ENCODE assay signal across 8 cellular contexts in genomic region chr5:40798856-40799210, GRCh38. TPM values are rescaled to one million over a fixed set of nuclear protein-coding genes. Genes with fewer than 3 reads are reported as not detected.
DNase-seq lines count a peak whose midpoint lies in the region; ATAC-seq and TF ChIP-seq lines count a peak whose summit lies in the region.

No MANE protein-coding gene starts in this region.

- H3K27me3 Mint-ChIP-seq in Calu3 (ENCODE audit: unreplicated experiment) (no peaks in the 10 kb centered on the region), progenitor cell of endocrine pancreas (no peaks in the 10 kb centered on the region)

- H3K9me3 ChIP-seq in SJCRH30 (replicated peaks) (no peaks in the 10 kb centered on the region), esophagus muscularis mucosa (no peaks in the 10 kb centered on the region)

- BruUV-seq in Calu3 (replicated peaks; lab: Mats Ljungman, UMichigan): no TSS peak

- H3K4me1 ChIP-seq in SJCRH30 (peaks cover 6% of the 10 kb centered on the region), esophagus muscularis mucosa (peaks cover 6 to 39% (median 34%) of the 10 kb centered on the region in 4 donors)

- 6% methylated on average over 4 of the region's 4 CpGs for WGBS in esophagus muscularis mucosa

- intact Hi-C loops in Calu3 (cut with micrococcal nuclease; ENCODE audit: unreplicated experiment): no loop called here
- intact Hi-C loops in esophagus muscularis mucosa (cut with DNase I): no loop called here

- H3K9me3 Mint-ChIP-seq in Calu3 (ENCODE audit: low read depth, unreplicated experiment): no peaks in the 10 kb centered on the region
- no peaks in the 10 kb centered on the region for H3K9me3 Mint-ChIP-seq in progenitor cell of endocrine pancreas (ENCODE audit: low read depth)

- no peak for TF ChIP-seq CTCF in Calu3 (IDR thresholded peaks at IDR 0.05; ENCODE audit: unreplicated experiment)
- no peak for TF ChIP-seq CTCF in esophagus muscularis mucosa (IDR thresholded peaks at IDR 0.05)
- no peak for TF ChIP-seq CTCF in progenitor cell of endocrine pancreas (IDR thresholded peaks at IDR 0.05; ENCODE audit: unreplicated experiment)

- no peak for TF ChIP-seq EP300 in esophagus muscularis mucosa (IDR thresholded peaks at IDR 0.05)

- ATAC-seq in GM19452 (IDR thresholded peaks at IDR 0.05; ENCODE audit: unreplicated experiment) (no peak), GM21423 (IDR thresholded peaks at IDR 0.05; ENCODE audit: unreplicated experiment) (no peak)

- H3K4me3 ChIP-seq in SJCRH30 (peak overlapping the region; percentile 94), esophagus muscularis mucosa (peak overlapping the region; percentile 96 to 99 (median 98))

- H3K36me3 Mint-ChIP-seq in Calu3 (ENCODE audit: insufficient read depth, unreplicated experiment) (peaks cover 41% of the 10 kb centered on the region), progenitor cell of endocrine pancreas (ENCODE audit: insufficient read depth) (peaks cover 9% of the 10 kb centered on the region)

- CTCF ChIA-PET in Calu3 (lab: Charles Lee): interaction anchor here (0.6 to 2.4 kb wide), 5 partner anchors 10 to 44 kb away, joined by 3 to 7 read pairs (median 3); no protein-coding TSS in a partner anchor

- peak overlapping the region; percentile 85 for H3K4me3 Mint-ChIP-seq in Calu3 (ENCODE audit: low read depth, unreplicated experiment)
- H3K4me3 Mint-ChIP-seq in progenitor cell of endocrine pancreas (ENCODE audit: low read depth): peak overlapping the region; percentile 91

- H3K36me3 ChIP-seq in SJCRH30 (peaks cover 6% of the 10 kb centered on the region; the same call in 1 of the 2 replicates), esophagus muscularis mucosa (no peaks in the 10 kb centered on the region)

- no peaks in the 10 kb centered on the region for H3K27me3 ChIP-seq in SJCRH30
- no peaks in the 10 kb centered on the region for H3K27me3 ChIP-seq in esophagus muscularis mucosa

- H3K27ac Mint-ChIP-seq in Calu3 (ENCODE audit: unreplicated experiment) (peak overlapping the region; percentile 66), progenitor cell of endocrine pancreas (peak overlapping the region; percentile 88)

- peaks cover 12% of the 10 kb centered on the region for H3K4me1 Mint-ChIP-seq in Calu3 (ENCODE audit: low read depth, unreplicated experiment)
- peaks cover 24% of the 10 kb centered on the region for H3K4me1 Mint-ChIP-seq in progenitor cell of endocrine pancreas (ENCODE audit: low read depth)

- no peak for DNase-seq in Calu3
- DNase-seq in SJCRH30: no peak
- no peak for DNase-seq in esophagus muscularis mucosa (ENCODE audit: extremely low spot score)
- DNase-seq in progenitor cell of endocrine pancreas (ENCODE audit: low spot score, unreplicated experiment): no peak
- no peak for DNase-seq in GF-D8 (lab: John Stamatoyannopoulos, UW)
- DNase-seq in GM03348 (ENCODE audit: low spot score): no peak

- H3K27ac ChIP-seq in SJCRH30: peak overlapping the region; percentile 73
- H3K27ac ChIP-seq in esophagus muscularis mucosa (replicated peaks in 1 of 4): peak overlapping the region; percentile 94 to 99 (median 97)

- TF ChIP-seq POLR2A in esophagus muscularis mucosa (IDR thresholded peaks at IDR 0.05; ENCODE audit: low read depth): no peak

RNA-seq across cellular contexts. Expression of gene PRKAA1, which starts 0.7 kb away (rescaled TPM):
- total RNA-seq in Calu3 (2022) (117 and 118 TPM in 2 replicates), esophagus muscularis mucosa (10 to 100 TPM; 70.1 to 85.0 (median 78.6) TPM), progenitor cell of endocrine pancreas (75.1 and 79.5 TPM in 2 replicates)
- total RNA-seq in SJCRH30 (2014; rRNA removed; shearing (Covaris generic)): 81.1 and 103 TPM in 2 replicates

RNA-seq across cellular contexts. Expression of gene RPL37, which starts 36.2 kb away (rescaled TPM):
- total RNA-seq in Calu3 (2022): 984 and 1,038 TPM in 2 replicates
- 5,451 and 5,689 TPM in 2 replicates for total RNA-seq in SJCRH30 (2014; rRNA removed; shearing (Covaris generic))
- total RNA-seq in esophagus muscularis mucosa: 100 to 1,000 TPM; 119 to 984 (median 276) TPM
- 1,476 and 1,494 TPM in 2 replicates for total RNA-seq in progenitor cell of endocrine pancreas

RNA-seq across cellular contexts. Expression of gene CARD6, which starts 42.3 kb away (rescaled TPM):
- 5.9 and 8.2 TPM in 2 replicates for total RNA-seq in Calu3 (2022)
- total RNA-seq in SJCRH30 (2014; rRNA removed; shearing (Covaris generic)): 2.7 and 3.0 TPM in 2 replicates
- total RNA-seq in esophagus muscularis mucosa: 10 to 100 TPM in 1 of 4 donors, 1 to 10 TPM in 3; 5.4 to 10.1 (median 9.0) TPM
- total RNA-seq in progenitor cell of endocrine pancreas: 0.74 and 1.1 TPM in 2 replicates

RNA-seq across cellular contexts. Expression of gene TTC33, which starts 43.1 kb away (rescaled TPM):
- 11.3 and 14.0 TPM in 2 replicates for total RNA-seq in Calu3 (2022)
- total RNA-seq in SJCRH30 (2014; rRNA removed; shearing (Covaris generic)): 28.7 and 35.3 TPM in 2 replicates
- total RNA-seq in esophagus muscularis mucosa: 10 to 100 TPM; 19.1 to 32.7 (median 24.0) TPM
- 21.5 and 25.4 TPM in 2 replicates for total RNA-seq in progenitor cell of endocrine pancreas
